10 cellular contexts compared by ENCODE assay signal in genomic region chr10:62636825-62637248, GRCh38.
A peak's percentile ranks its signal among the peaks of the same experiment; 100 is the strongest.
DNase-seq lines count a peak whose midpoint lies in the region; ATAC-seq, FAIRE-seq and TF ChIP-seq lines count a peak whose summit lies in the region.
"Had no signal": no experiment of that assay in that cellular context is flagged by ENCODE, and none has a peak within 500 bp of the region (broad histone marks: within the 10 kb centered on the region; RNA-seq: fewer than 3 reads in every experiment).

No MANE protein-coding gene starts in this region.

- H3F3A ChIP-seq in Loucy (ENCODE audit: low read depth) = no peaks in the 10 kb centered on the region

- H3K4me1 Mint-ChIP-seq in CD8-positive, alpha-beta memory T cell = peaks cover 14 to 30% (median 16%) of the 10 kb centered on the region in 3 donors

- no peaks in the 10 kb centered on the region for H3K36me3 ChIP-seq in CD8-positive, alpha-beta memory T cell (ENCODE audit: insufficient read depth, low read length)
- no peaks in the 10 kb centered on the region for H3K36me3 ChIP-seq in Loucy (ENCODE audit: insufficient read depth, low read length)
- no peaks in the 10 kb centered on the region for H3K36me3 ChIP-seq in K562 (ENCODE audit: control insufficient read depth, insufficient read depth, low read length)
- H3K36me3 ChIP-seq in neuronal stem cell (replicated peaks in 1 of 2; ENCODE audit: control insufficient read depth in 2 of 2, insufficient read depth in 2 of 2, low read length in 2 of 2) = no peaks in the 10 kb centered on the region

- TF ChIP-seq CTCF in Loucy (conservative IDR thresholded peaks at IDR 0.05; ENCODE audit: low read length) (peak; percentile 55), K562 (IDR thresholded peaks at IDR 0.05 in 2 of 3, conservative IDR thresholded peaks at IDR 0.05 in 1 of 3; ENCODE audit: insufficient read depth in 2 of 3, low read depth in 1 of 3, low read length in 3 of 3) (peak in 1 of 3 experiments; percentile 9; a peak in 1 of 6 replicates)

- H2BK12ac ChIP-seq in neuronal stem cell (ENCODE audit: low read length) = no peak overlapping the region

- no peaks in the 10 kb centered on the region for H4K20me1 ChIP-seq in Loucy (ENCODE audit: insufficient read depth, low read length, poor library complexity, severe bottlenecking)
- H4K20me1 ChIP-seq in K562 (replicated peaks; ENCODE audit: control insufficient read depth, insufficient read depth, low read length) = no peaks in the 10 kb centered on the region

- H3K79me2 ChIP-seq in Loucy (ENCODE audit: insufficient read depth, low read length) (no peaks in the 10 kb centered on the region), K562 (ENCODE audit: control insufficient read depth, insufficient read depth, low read length) (no peaks in the 10 kb centered on the region)

- no peak overlapping the region for H4K8ac ChIP-seq in neuronal stem cell (ENCODE audit: low read depth, low read length)

- H3K27me3 Mint-ChIP-seq in CD8-positive, alpha-beta memory T cell = no peaks in the 10 kb centered on the region
- H3K27me3 Mint-ChIP-seq: effector memory CD8-positive, alpha-beta T cell had no signal

- POLR2A ChIA-PET in CD8-positive, alpha-beta memory T cell (lab: Charles Lee) = interaction anchor here (1.0 to 3.3 kb wide), 6 partner anchors 96 to 497 kb away, joined by 3 to 17 read pairs (median 4); partner anchors contain the start of gene EGR2
- POLR2A ChIA-PET in K562 (lab: Yijun Ruan, JAX) = no interaction called here

- H3K36me3 Mint-ChIP-seq in CD8-positive, alpha-beta memory T cell = no peaks in the 10 kb centered on the region

- no peaks in the 10 kb centered on the region for H3K9me1 ChIP-seq in K562 (ENCODE audit: control insufficient read depth, insufficient read depth, low read length)

- no peak overlapping the region for H2BK15ac ChIP-seq in neuronal stem cell (ENCODE audit: low read length)

- no peaks in the 10 kb centered on the region for H3K79me1 ChIP-seq in neuronal stem cell (ENCODE audit: low read depth, low read length)

- H3K9ac ChIP-seq in Loucy (ENCODE audit: low read depth, low read length, poor library complexity, severe bottlenecking) (peak overlapping the region; percentile 55), K562 (ENCODE audit: insufficient read depth in 1 of 2, low read depth in 2 of 2, low read length in 2 of 2) (no peak overlapping the region), neuronal stem cell (ENCODE audit: low read depth, low read length, poor library complexity) (no peak overlapping the region)

- no peak overlapping the region for H4K91ac ChIP-seq in neuronal stem cell (ENCODE audit: low read depth, low read length, poor library complexity)

- H3K23ac ChIP-seq in neuronal stem cell (ENCODE audit: low read depth, low read length, poor library complexity) = no peak overlapping the region

- intact Hi-C loops in K562 (cut with micrococcal nuclease) = no loop called here

- no peaks in the 10 kb centered on the region for H3K9me3 Mint-ChIP-seq in CD8-positive, alpha-beta memory T cell
- H3K9me3 Mint-ChIP-seq: effector memory CD8-positive, alpha-beta T cell had no signal

- peak overlapping the region; percentile 70 for H3K27ac ChIP-seq in CD8-positive, alpha-beta memory T cell (ENCODE audit: low read depth, low read length)
- H3K27ac ChIP-seq in K562 (ENCODE audit: extremely low read depth, low read depth, low read length) (no peak overlapping the region), neuronal stem cell (replicated peaks; ENCODE audit: low read length) (no peak overlapping the region)

- WGBS in K562 (ENCODE audit: insufficient coverage, low coverage, missing lambda C conversion rate) = 0% methylated on average over 3 of the region's 3 CpGs
- WGBS in neuronal stem cell (ENCODE audit: extremely low coverage in 2 of 2, insufficient read length in 2 of 2, insufficient replicate concordance in 1 of 2), 2 donors = no CpG with 5 or more reads among the region's 3 CpGs

- no peak for TF ChIP-seq POLR2A in K562 (conservative IDR thresholded peaks at IDR 0.05)

- peaks cover 38% of the 10 kb centered on the region for H3K4me1 ChIP-seq in CD8-positive, alpha-beta memory T cell (ENCODE audit: insufficient read depth, low read length)
- H3K4me1 ChIP-seq in Loucy (ENCODE audit: insufficient read depth, low read length, poor library complexity, severe bottlenecking) (peaks cover 16% of the 10 kb centered on the region), K562 (replicated peaks in 1 of 2; ENCODE audit: control insufficient read depth in 2 of 2, insufficient read depth in 2 of 2, low read length in 2 of 2) (peaks cover 0 to 6% of the 10 kb centered on the region in 2 experiments; a peak in 1 of 5 replicates), neuronal stem cell (ENCODE audit: control insufficient read depth in 2 of 2, insufficient read depth in 1 of 2, low read depth in 1 of 2, low read length in 2 of 2) (peaks cover 0 to 3% of the 10 kb centered on the region in 2 donors)

- H3K18ac ChIP-seq in neuronal stem cell (ENCODE audit: low read length) = no peak overlapping the region

- no peaks in the 10 kb centered on the region for H3K9me2 ChIP-seq in Loucy (replicated peaks; ENCODE audit: low read depth, low read length)

- in situ Hi-C loops in K562 (cut with MboI) = no loop called here

- no peak for DNase-seq in CD8-positive, alpha-beta memory T cell
- no peak for DNase-seq in K562 (ENCODE audit: extremely low read depth in 1 of 4, low spot score in 3 of 4)
- no peak for DNase-seq in neuronal stem cell (ENCODE audit: low spot score)
- no peak for DNase-seq in amygdala (lab: John Stamatoyannopoulos, UW)
- DNase-seq in HUDEP-2 (lab: John Stamatoyannopoulos, UW; ENCODE audit: unreplicated experiment in 76 of 76) = no peak
- no peak for DNase-seq in epidermal melanocyte (ENCODE audit: insufficient read length, low spot score)
- DNase-seq in cortex of kidney (lab: John Stamatoyannopoulos, UW) = no peak
- DNase-seq: midbrain had no signal

- no peak for FAIRE-seq in K562 (lab: Jason Lieb, UNC)

- no peak for TF ChIP-seq EP300 in K562 (IDR thresholded peaks at IDR 0.05; ENCODE audit: low read length)

- no peaks in the 10 kb centered on the region for H3K9me3 ChIP-seq in CD8-positive, alpha-beta memory T cell (ENCODE audit: low read length)
- H3K9me3 ChIP-seq in Loucy (ENCODE audit: insufficient read depth, low read depth, low read length) (no peaks in the 10 kb centered on the region), K562 (replicated peaks; ENCODE audit: control insufficient read depth, insufficient read depth, low read depth, low read length) (no peaks in the 10 kb centered on the region), neuronal stem cell (replicated peaks in 1 of 2; ENCODE audit: control insufficient read depth in 2 of 2, insufficient read depth in 1 of 2, low read depth in 1 of 2, low read length in 2 of 2) (no peaks in the 10 kb centered on the region)

- BruUV-seq in K562 (replicated peaks; lab: Mats Ljungman, UMichigan) = no TSS peak

- H3K27me3 ChIP-seq in CD8-positive, alpha-beta memory T cell (ENCODE audit: insufficient read depth, low read length, poor library complexity, severe bottlenecking) = no peaks in the 10 kb centered on the region
- H3K27me3 ChIP-seq in Loucy (ENCODE audit: insufficient read depth, low read length, poor library complexity, severe bottlenecking) (no peaks in the 10 kb centered on the region), K562 (ENCODE audit: control insufficient read depth in 2 of 2, insufficient read depth in 2 of 2, low read length in 2 of 2) (peaks cover 0 to 4% of the 10 kb centered on the region in 2 experiments; a peak in 2 of 5 replicates), neuronal stem cell (ENCODE audit: control insufficient read depth in 3 of 3, insufficient read depth in 3 of 3, low read depth in 1 of 3, low read length in 3 of 3) (no peaks in the 10 kb centered on the region)

- no peak for TF ChIP-seq RAD21 in K562 (CRISPR knock-in tag; conservative IDR thresholded peaks at IDR 0.05 in 1 of 2, IDR thresholded peaks at IDR 0.05 in 1 of 2)

- H2BK5ac ChIP-seq in neuronal stem cell (ENCODE audit: low read length) = no peak overlapping the region

- no peak for ATAC-seq in K562

- H3K4me2 ChIP-seq in Loucy (ENCODE audit: low read depth, low read length, poor library complexity, severe bottlenecking) (peak overlapping the region; percentile 59), K562 (ENCODE audit: insufficient read depth, low read length) (no peak overlapping the region), neuronal stem cell (ENCODE audit: insufficient read depth, low read length, poor library complexity, severe bottlenecking) (no peak overlapping the region)

- no peak overlapping the region for H3K14ac ChIP-seq in neuronal stem cell (ENCODE audit: low read length)

- no peak overlapping the region for H3K4ac ChIP-seq in neuronal stem cell (ENCODE audit: low read length)

- peak overlapping the region; percentile 55 for H3K4me3 ChIP-seq in CD8-positive, alpha-beta memory T cell (ENCODE audit: low read length)
- H3K4me3 ChIP-seq in Loucy (ENCODE audit: low read length, poor library complexity, severe bottlenecking) (peak overlapping the region; percentile 65), K562 (no peak overlapping the region), neuronal stem cell (ENCODE audit: low read length in 2 of 2) (no peak overlapping the region)

- peak overlapping the region; percentile 66 for H2AFZ ChIP-seq in Loucy (ENCODE audit: low read length)
- no peak overlapping the region for H2AFZ ChIP-seq in K562 (ENCODE audit: low read depth, low read length)
- H2AFZ ChIP-seq in neuronal stem cell (ENCODE audit: low read length) = peak overlapping the region; percentile 65

- H3K4me3 Mint-ChIP-seq in CD8-positive, alpha-beta memory T cell = no peak overlapping the region
- H3K4me3 Mint-ChIP-seq: effector memory CD8-positive, alpha-beta T cell had no signal

- no peak overlapping the region for H2AK5ac ChIP-seq in neuronal stem cell (ENCODE audit: low read depth, low read length)

- no peak overlapping the region for H3K27ac Mint-ChIP-seq in CD8-positive, alpha-beta memory T cell
- H3K27ac Mint-ChIP-seq: effector memory CD8-positive, alpha-beta T cell had no signal

- no peak overlapping the region for H2BK120ac ChIP-seq in neuronal stem cell (ENCODE audit: low read depth, low read length)

- CTCF ChIA-PET in CD8-positive, alpha-beta memory T cell (lab: Charles Lee) = interaction anchor here (0.5 to 5.5 kb wide), 14 partner anchors 11 to 199 kb away, joined by 3 to 50 read pairs (median 4); partner anchors contain the start of genes ADO and EGR2
- CTCF ChIA-PET in K562 (lab: Yijun Ruan, JAX; ENCODE audit: low intra/inter-chr PET ratio) = no interaction called here

TF ChIP-seq in K562, 482 proteins besides CTCF, POLR2A, EP300 and RAD21:
- TF ChIP-seq NFATC3 (IDR thresholded peaks at IDR 0.05) (no peak), GABPA (tag; conservative IDR thresholded peaks at IDR 0.05; ENCODE audit: low read depth) (peak; percentile 2; the same call in 1 of the 2 replicates), RBM14 (IDR thresholded peaks at IDR 0.05; ENCODE audit: borderline replicate concordance, insufficient read depth, low read depth, low read length) (no peak)
TF ChIP-seq in K562: peak in this region for 1.

Comparison
In these comparisons a context has a peak if more than half of its experiments do, and no peak if none do; other contexts are left out.
1. H3K4me3 ChIP-seq: peak in CD8-positive, alpha-beta memory T cell (single experiment) and Loucy (single experiment); none in K562 (single experiment) and neuronal stem cell (0 of 2).